In genomic region chr12:65574867-65575266, GRCh38 we compare ENCODE assay signal across 29 cellular contexts.
DNase-seq lines count a peak whose midpoint lies in the region; ATAC-seq, FAIRE-seq and TF ChIP-seq lines count a peak whose summit lies in the region.
"Had no signal": no experiment of that assay in that cellular context is flagged by ENCODE, and none has a peak within 500 bp of the region (broad histone marks: within the 10 kb centered on the region; RNA-seq: fewer than 3 reads in every experiment).

No MANE protein-coding gene starts in this region.

- POLR2A ChIA-PET in HepG2 (lab: Yijun Ruan, JAX), result no interaction called here
- POLR2A ChIA-PET in naive thymus-derived CD8-positive, alpha-beta T cell (lab: Charles Lee), result no interaction called here

- no peak for ATAC-seq in HepG2
- ATAC-seq in right lobe of liver, result no peak
- ATAC-seq in naive thymus-derived CD8-positive, alpha-beta T cell, result no peak
- ATAC-seq in GM18520 (IDR thresholded peaks at IDR 0.05; ENCODE audit: unreplicated experiment), result no peak
- ATAC-seq: GM12878 had no signal

- H3K9me3 Mint-ChIP-seq in naive thymus-derived CD8-positive, alpha-beta T cell, result peaks cover 8 to 42% (median 19%) of the 10 kb centered on the region in 9 donors

- no peak overlapping the region for H3K4me3 Mint-ChIP-seq in naive thymus-derived CD8-positive, alpha-beta T cell
- H3K4me3 Mint-ChIP-seq: CD14-positive monocyte; CD4-positive, alpha-beta memory T cell; CD4-positive, CD25-positive, alpha-beta regulatory T cell; CD8-positive, alpha-beta memory T cell had no signal

- no peaks in the 10 kb centered on the region for H3K4me1 Mint-ChIP-seq in naive thymus-derived CD8-positive, alpha-beta T cell
- H3K4me1 Mint-ChIP-seq: CD14-positive monocyte; CD4-positive, alpha-beta memory T cell; CD4-positive, CD25-positive, alpha-beta regulatory T cell; CD8-positive, alpha-beta memory T cell had no signal

- in situ Hi-C loops in HepG2 (cut with HindIII; ENCODE audit: extremely low pct_ligation_motif_present, low pct_unique_long_range_greater_than_20kb), result no loop called here

- peaks cover 9 to 37% (median 10%) of the 10 kb centered on the region in 5 donors for H3K27me3 Mint-ChIP-seq in naive thymus-derived CD8-positive, alpha-beta T cell

- H3K4me3 ChIP-seq in HepG2 (replicated peaks in 1 of 3; ENCODE audit: insufficient read depth in 1 of 3, low read depth in 2 of 3, low read length in 3 of 3) (no peak overlapping the region), right lobe of liver (no peak overlapping the region), kidney (ENCODE audit: low read length in 2 of 2) (no peak overlapping the region), thyroid gland (replicated peaks in 1 of 3) (no peak overlapping the region)
- H3K4me3 ChIP-seq: BLaER1, GM12878 had no signal

- H3K27me3 ChIP-seq in HepG2 (ENCODE audit: control insufficient read depth in 1 of 2, insufficient read depth in 2 of 2, low read length in 2 of 2), result peaks cover 0 to 4% of the 10 kb centered on the region in 2 experiments; a peak in 1 of 5 replicates
- H3K27me3 ChIP-seq in right lobe of liver, result no peaks in the 10 kb centered on the region
- no peaks in the 10 kb centered on the region for H3K27me3 ChIP-seq in thyroid gland
- H3K27me3 ChIP-seq: BE2C, BLaER1 had no signal

- H3K9me3 ChIP-seq in HepG2 (ENCODE audit: low read length) (no peaks in the 10 kb centered on the region), right lobe of liver (no peaks in the 10 kb centered on the region), kidney (ENCODE audit: control insufficient read depth in 1 of 2, low read length in 2 of 2) (no peaks in the 10 kb centered on the region), thyroid gland (no peaks in the 10 kb centered on the region)
- H3K9me3 ChIP-seq: BE2C had no signal

- no TSS peak for BruUV-seq in HepG2 (replicated peaks; lab: Mats Ljungman, UMichigan)

- intact Hi-C loops in HepG2 (cut with micrococcal nuclease; ENCODE audit: unreplicated experiment) (no loop called here), right lobe of liver (cut with DNase I) (no loop called here), kidney (cut with DNase I) (no loop called here), thyroid gland (cut with DNase I) (no loop called here)

- H3K27ac Mint-ChIP-seq in naive thymus-derived CD8-positive, alpha-beta T cell, result no peak overlapping the region
- H3K27ac Mint-ChIP-seq: CD14-positive monocyte; CD4-positive, CD25-positive, alpha-beta regulatory T cell; CD8-positive, alpha-beta memory T cell had no signal

- H3K27ac ChIP-seq in HepG2 (ENCODE audit: extremely low read length, insufficient read depth, low read length) (no peak overlapping the region), right lobe of liver (no peak overlapping the region), kidney (ENCODE audit: low read depth in 2 of 2, low read length in 2 of 2) (no peak overlapping the region), thyroid gland (no peak overlapping the region)
- H3K27ac ChIP-seq: 22Rv1, BLaER1 had no signal

- TF ChIP-seq POLR2A in HepG2 (IDR thresholded peaks at IDR 0.05; ENCODE audit: insufficient read depth in 1 of 2, low read depth in 2 of 2, low read length in 2 of 2) (no peak), right lobe of liver (IDR thresholded peaks at IDR 0.05) (no peak), thyroid gland (IDR thresholded peaks at IDR 0.05) (no peak)

- peaks cover 0 to 23% (median 5%) of the 10 kb centered on the region in 3 donors for H3K36me3 Mint-ChIP-seq in naive thymus-derived CD8-positive, alpha-beta T cell
- H3K36me3 Mint-ChIP-seq: CD14-positive monocyte; CD4-positive, CD25-positive, alpha-beta regulatory T cell; CD8-positive, alpha-beta memory T cell had no signal

- H2AFZ ChIP-seq in HepG2 (ENCODE audit: low read length), result no peak overlapping the region

- H3K9ac ChIP-seq in HepG2 (ENCODE audit: insufficient read depth, low read depth, low read length), result no peak overlapping the region
- H3K9ac ChIP-seq in kidney (ENCODE audit: low read length in 2 of 2), result no peak overlapping the region
- H3K9ac ChIP-seq: BLaER1 had no signal

- no peaks in the 10 kb centered on the region for H4K20me1 ChIP-seq in HepG2 (ENCODE audit: insufficient read depth, low read length)
- H4K20me1 ChIP-seq: BLaER1 had no signal

- TF ChIP-seq CTCF in HepG2 (CRISPR knock-in tag; IDR thresholded peaks at IDR 0.05) (no peak), right lobe of liver (IDR thresholded peaks at IDR 0.05) (no peak), kidney (IDR thresholded peaks at IDR 0.05; ENCODE audit: borderline replicate concordance, extremely low read depth, insufficient read depth) (no peak), thyroid gland (IDR thresholded peaks at IDR 0.05) (no peak)

- CTCF ChIA-PET in HepG2 (lab: Yijun Ruan, JAX; ENCODE audit: low intra/inter-chr PET ratio, low total read pairs), result no interaction called here

- FAIRE-seq in HepG2 (lab: Jason Lieb, UNC) (no peak), TTC549 (lab: Jason Lieb, UNC) (peak; percentile 56), frontal cortex (lab: Jason Lieb, UNC) (peak; percentile 75), kidney (lab: Jason Lieb, UNC) (peak; percentile 61)
- FAIRE-seq: GM12878, GM12892, GM18507, GM19239 had no signal

- H3K79me2 ChIP-seq in HepG2 (ENCODE audit: insufficient read depth, low read length), result no peaks in the 10 kb centered on the region

- H3K36me3 ChIP-seq in HepG2 (replicated peaks in 1 of 2; ENCODE audit: control insufficient read depth in 1 of 2, insufficient read depth in 2 of 2, low read length in 2 of 2), result no peaks in the 10 kb centered on the region
- no peaks in the 10 kb centered on the region for H3K36me3 ChIP-seq in right lobe of liver
- H3K36me3 ChIP-seq in kidney (ENCODE audit: control insufficient read depth in 1 of 2, insufficient read depth in 2 of 2, low read length in 2 of 2), result no peaks in the 10 kb centered on the region
- no peaks in the 10 kb centered on the region for H3K36me3 ChIP-seq in thyroid gland
- H3K36me3 ChIP-seq: BE2C, BLaER1 had no signal

- TF ChIP-seq EP300 in HepG2 (IDR thresholded peaks at IDR 0.05; ENCODE audit: low read depth in 2 of 2, low read length in 2 of 2) (no peak), HepG2 (CRISPR knock-in tag; IDR thresholded peaks at IDR 0.05; ENCODE audit: borderline replicate concordance) (no peak)

- TF ChIP-seq RAD21 in HepG2 (CRISPR knock-in tag; IDR thresholded peaks at IDR 0.05), result no peak

- no peak overlapping the region for H3K4me2 ChIP-seq in HepG2 (ENCODE audit: low read depth, low read length)
- H3K4me2 ChIP-seq: BLaER1 had no signal

- H3K4me1 ChIP-seq in HepG2 (ENCODE audit: insufficient read depth, low read length) (no peaks in the 10 kb centered on the region), right lobe of liver (no peaks in the 10 kb centered on the region), kidney (ENCODE audit: control insufficient read depth in 1 of 2, insufficient read depth in 1 of 2, low read depth in 1 of 2, low read length in 2 of 2) (no peaks in the 10 kb centered on the region), thyroid gland (no peaks in the 10 kb centered on the region)
- H3K4me1 ChIP-seq: BE2C, BLaER1 had no signal

- DNase-seq in HepG2 (ENCODE audit: low spot score), result no peak
- DNase-seq in right lobe of liver, result no peak
- DNase-seq in frontal cortex (ENCODE audit: low spot score in 2 of 2), result no peak
- no peak for DNase-seq in kidney
- DNase-seq in naive thymus-derived CD8-positive, alpha-beta T cell, result no peak
- no peak for DNase-seq in thyroid gland
- DNase-seq: ACHN; BE2C; C1 segment of cervical spinal cord; CD4-positive, alpha-beta memory T cell; CD4-positive, CD25-positive, alpha-beta regulatory T cell; CD8-positive, alpha-beta memory T cell; COR-L47; DMS 273 treated with DMSO at 0.1 percent for 48 hours; DMS153; DMS53; DMS79; DND-41; EL; GDM1 had no signal

TF ChIP-seq in HepG2, 621 proteins besides CTCF, POLR2A, EP300 and RAD21:
- TF ChIP-seq ZNF598 (CRISPR knock-in tag; IDR thresholded peaks at IDR 0.05; ENCODE audit: borderline replicate concordance), result no peak
- TF ChIP-seq ATF7 (IDR thresholded peaks at IDR 0.05), result peak; percentile 50; the same call in 1 of the 2 replicates
- no peak for TF ChIP-seq ATF7 (CRISPR knock-in tag; IDR thresholded peaks at IDR 0.05)
TF ChIP-seq in HepG2: peak in this region for 1.
